Comparison of ENCODE assay signal across 8 cellular contexts in the genomic region with DNA sequence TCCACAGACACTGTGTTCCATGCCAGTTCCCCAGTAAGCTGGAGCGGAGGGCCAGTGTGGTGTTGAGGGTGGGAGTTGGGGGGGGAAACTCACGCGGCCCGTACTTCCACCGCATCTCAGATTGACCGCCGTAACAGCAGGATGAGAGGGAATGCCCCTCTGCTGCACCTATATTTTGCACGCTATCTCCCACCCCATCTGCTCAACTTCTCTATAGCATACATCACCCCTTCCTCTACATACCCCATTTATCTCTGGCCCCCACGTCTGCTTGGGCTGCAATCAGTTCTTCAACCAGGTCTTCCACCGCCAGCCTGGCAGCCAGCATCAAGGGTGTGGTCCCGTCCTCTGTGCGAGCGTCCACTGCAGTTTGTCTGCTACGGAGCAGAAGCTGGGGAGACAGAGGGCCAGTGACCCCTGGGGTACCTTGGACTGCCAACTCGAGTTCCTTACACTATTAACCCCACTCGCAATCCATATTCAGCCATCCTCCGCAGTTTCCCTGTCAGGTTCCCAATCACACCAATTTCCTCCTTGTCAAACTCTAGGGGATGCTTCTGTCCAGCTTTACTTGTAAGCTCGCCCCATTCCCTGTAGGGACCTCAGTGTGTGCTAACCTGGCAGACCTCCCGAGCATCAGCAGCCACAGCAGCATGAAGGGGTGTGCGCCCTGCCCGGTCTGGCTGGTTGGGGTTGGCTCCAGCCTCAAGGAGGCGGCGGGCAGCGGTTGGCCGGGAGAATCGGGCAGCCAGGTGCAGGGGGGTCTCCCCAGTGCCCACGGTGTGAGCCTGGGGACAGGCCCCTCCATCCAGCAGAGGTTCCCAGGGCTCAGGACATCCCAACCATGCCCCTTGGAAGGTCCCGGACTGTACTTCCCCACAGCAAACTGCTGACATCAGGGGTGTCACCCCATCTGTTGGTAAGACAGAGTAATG. TPM values are rescaled to one million over a fixed set of nuclear protein-coding genes. Genes with fewer than 3 reads are reported as not detected.
A peak's percentile ranks its signal among the peaks of the same experiment; 100 is the strongest.
DNase-seq lines count a peak whose midpoint lies in the region; ATAC-seq and TF ChIP-seq lines count a peak whose summit lies in the region.

No MANE protein-coding gene starts in this region.

- H4K20me1 ChIP-seq in GM23248 (ENCODE audit: insufficient read depth) (no peaks in the 10 kb centered on the region), neural cell (ENCODE audit: insufficient read depth) (no peaks in the 10 kb centered on the region)

- H3K4me3 ChIP-seq in GM23248 = peak overlapping the region; percentile 82
- H3K4me3 ChIP-seq in esophagus muscularis mucosa = peak overlapping the region; percentile 65 to 95 (median 78)
- peak overlapping the region; percentile 82 for H3K4me3 ChIP-seq in neural cell (ENCODE audit: low read length)

- 19 to 25% methylated on average over 23 to 28 of the region's 28 CpGs for WGBS in GM23248 (ENCODE audit: low coverage in 1 of 2, low lambda C conversion rate in 2 of 2, missing lambda C conversion rate in 2 of 2), 2 experiments
- WGBS in esophagus muscularis mucosa = 25% methylated on average over 25 of the region's 28 CpGs

- TF ChIP-seq EP300 in esophagus muscularis mucosa (IDR thresholded peaks at IDR 0.05) (no peak), neural cell (conservative IDR thresholded peaks at IDR 0.05; ENCODE audit: poor library complexity, severe bottlenecking) (no peak)

- in situ Hi-C loops in GM23248 (cut with MboI) = no loop called here

- H3K9ac ChIP-seq in GM23248 (peak overlapping the region; percentile 97), neural cell (ENCODE audit: low read length) (peak overlapping the region; percentile 100)

- H3K9me2 ChIP-seq in GM23248 (ENCODE audit: insufficient read depth) (no peaks in the 10 kb centered on the region), neural cell (ENCODE audit: insufficient read depth, low read length) (no peaks in the 10 kb centered on the region)

- intact Hi-C loops in esophagus muscularis mucosa (cut with DNase I) = loop anchor here (5.0 kb wide), 2 partner anchors 45 to 780 kb away; no protein-coding TSS in a partner anchor

- H3F3A ChIP-seq in GM23248 (ENCODE audit: insufficient read depth) (peaks cover 13% of the 10 kb centered on the region), neural cell (ENCODE audit: insufficient read depth, low read length, poor library complexity, severe bottlenecking) (peaks cover 5% of the 10 kb centered on the region)

- H3K79me2 ChIP-seq in GM23248 (ENCODE audit: insufficient read depth) (no peaks in the 10 kb centered on the region), neural cell (replicated peaks; ENCODE audit: insufficient read depth, low read length) (no peaks in the 10 kb centered on the region)

- H3K36me3 ChIP-seq in GM23248 (ENCODE audit: low read depth) (no peaks in the 10 kb centered on the region), esophagus muscularis mucosa (peaks cover 0 to 36% (median 0%) of the 10 kb centered on the region in 4 donors), neural cell (ENCODE audit: insufficient read depth, low read length) (no peaks in the 10 kb centered on the region)

- DNase-seq in GM23248 (peak; percentile 45), esophagus muscularis mucosa (ENCODE audit: extremely low spot score) (no peak), HuH-7 (ENCODE audit: low spot score) (no peak), HCEC 1CT (no peak), putamen (ENCODE audit: low spot score) (no peak)
- DNase-seq in NK-92 treated with Interleukin-12 subunit alpha and Interleukin-12 subunit beta, amount 100 ng/mL, for 24 hours (lab: John Stamatoyannopoulos, UW) = no peak

- H3K4me1 ChIP-seq in GM23248 (ENCODE audit: insufficient read depth) (peaks cover 25% of the 10 kb centered on the region), esophagus muscularis mucosa (peaks cover 32 to 42% (median 35%) of the 10 kb centered on the region in 4 donors)

- H3K27me3 ChIP-seq in GM23248 (replicated peaks; ENCODE audit: insufficient read depth) (no peaks in the 10 kb centered on the region), esophagus muscularis mucosa (peaks cover 0 to 15% (median 0%) of the 10 kb centered on the region in 4 donors), neural cell (ENCODE audit: insufficient read depth, low read depth, low read length) (no peaks in the 10 kb centered on the region)

- H3K9me3 ChIP-seq in GM23248 (ENCODE audit: low read depth) (no peaks in the 10 kb centered on the region), esophagus muscularis mucosa (no peaks in the 10 kb centered on the region), neural cell (ENCODE audit: low read length) (no peaks in the 10 kb centered on the region)

- TF ChIP-seq RAD21 in neural cell (conservative IDR thresholded peaks at IDR 0.05) = no peak

- TF ChIP-seq CTCF in esophagus muscularis mucosa (IDR thresholded peaks at IDR 0.05) (no peak), neural cell (IDR thresholded peaks at IDR 0.05; ENCODE audit: poor library complexity, severe bottlenecking) (no peak)

- H3K4me2 ChIP-seq in GM23248 (ENCODE audit: unreplicated experiment) = peak overlapping the region; percentile 81
- H3K4me2 ChIP-seq in neural cell (ENCODE audit: low read length) = peak overlapping the region; percentile 98

- no peak for TF ChIP-seq POLR2A in esophagus muscularis mucosa (IDR thresholded peaks at IDR 0.05; ENCODE audit: low read depth)

- ATAC-seq in SK-N-SH treated with all-trans-retinoic acid at 6 μM for 48 hours = no peak

- H2AFZ ChIP-seq in GM23248 (peak overlapping the region; percentile 62), neural cell (ENCODE audit: low read depth, low read length) (peak overlapping the region; percentile 40)

- H3K27ac ChIP-seq in GM23248 (peak overlapping the region; percentile 97), esophagus muscularis mucosa (replicated peaks in 1 of 4) (peak overlapping the region; percentile 94 to 100 (median 96)), neural cell (ENCODE audit: low read length) (peak overlapping the region; percentile 100)

TF ChIP-seq in SK-N-SH treated with all-trans-retinoic acid at 6 μM for 48 hours, 23 proteins besides CTCF, POLR2A, EP300 and RAD21 (continues in another document):
- TF ChIP-seq ISL1 (CRISPR knock-in tag; IDR thresholded peaks at IDR 0.05) = no peak
- no peak; the same call in 1 of the 2 replicates for TF ChIP-seq ZNF8 (CRISPR knock-in tag; IDR thresholded peaks at IDR 0.05)
- 0 out of 2 replicates have a peak, but pooled peaks have one; percentile 1 for TF ChIP-seq ZC3H10 (CRISPR knock-in tag; IDR thresholded peaks at IDR 0.05)
- TF ChIP-seq PPARA (CRISPR knock-in tag; IDR thresholded peaks at IDR 0.05; ENCODE audit: borderline replicate concordance) = no peak
- no peak for TF ChIP-seq CSDC2 (CRISPR knock-in tag; IDR thresholded peaks at IDR 0.05)
- no peak for TF ChIP-seq OSR1 (CRISPR knock-in tag; IDR thresholded peaks at IDR 0.05)
- no peak for TF ChIP-seq ZNF565 (CRISPR knock-in tag; conservative IDR thresholded peaks at IDR 0.05; ENCODE audit: low read depth)

TF ChIP-seq in neural cell, 6 proteins besides CTCF, POLR2A, EP300 and RAD21 (continues in another document):
- no peak for TF ChIP-seq SMC3 (conservative IDR thresholded peaks at IDR 0.05; ENCODE audit: poor library complexity)
- TF ChIP-seq TAF1 (IDR thresholded peaks at IDR 0.05; ENCODE audit: low read depth) = no peak
- no peak for TF ChIP-seq EZH2 (IDR thresholded peaks at IDR 0.05; ENCODE audit: borderline replicate concordance, insufficient read depth, low read length, poor library complexity, severe bottlenecking)

RNA-seq across cellular contexts. Expression of gene GPSM3, which starts 4.5 kb away (rescaled TPM):
- total RNA-seq in GM23248 (2014; rRNA removed; shearing (Covaris generic)) = 5.4 and 7.7 TPM in 2 replicates
- polyA plus RNA-seq in GM23248 (2016; fragmentation: Nextera tagmentation; extraction: Ambion mirVana) (6.8 and 7.3 TPM in 2 replicates), neural cell (0.88 and 1.2 TPM in 2 replicates)
- total RNA-seq in esophagus muscularis mucosa = 10 to 100 TPM in 1 of 4 donors, 1 to 10 TPM in 3; 5.7 to 17.4 (median 8.6) TPM
- polyA minus RNA-seq in neural cell = not detected in 2 replicates

RNA-seq across cellular contexts. Expression of gene PBX2, which starts 6.9 kb away (rescaled TPM):
- 25.4 and 27.6 TPM in 2 replicates for total RNA-seq in GM23248 (2014; rRNA removed; shearing (Covaris generic))
- polyA plus RNA-seq in GM23248 (2016; fragmentation: Nextera tagmentation; extraction: Ambion mirVana) = 2.6 and 3.1 TPM in 2 replicates
- total RNA-seq in esophagus muscularis mucosa = 10 to 100 TPM; 43.6 to 95.9 (median 59.3) TPM
- polyA plus RNA-seq in neural cell = 53.2 and 78.7 TPM in 2 replicates
- polyA minus RNA-seq in neural cell = 83.3 and 91.3 TPM in 2 replicates

RNA-seq across cellular contexts. Expression of gene AGER, which starts 12.9 kb away (rescaled TPM):
- total RNA-seq in GM23248 (2014; rRNA removed; shearing (Covaris generic)) = 0.22 TPM in 1 of 2 replicates, not detected in the other
- polyA plus RNA-seq in GM23248 (2016; fragmentation: Nextera tagmentation; extraction: Ambion mirVana) (1.2 and 1.4 TPM in 2 replicates), neural cell (7.2 and 7.5 TPM in 2 replicates)
- 1 to 10 TPM in 3 of 4 donors, under 1 TPM in 1; 0.83 to 5.9 (median 3.8) TPM for total RNA-seq in esophagus muscularis mucosa
- 0.49 and 1.0 TPM in 2 replicates for polyA minus RNA-seq in neural cell

RNA-seq across cellular contexts. Expression of gene RNF5, which starts 18.7 kb away (rescaled TPM):
- total RNA-seq in GM23248 (2014; rRNA removed; shearing (Covaris generic)) = 48.1 and 48.2 TPM in 2 replicates
- polyA plus RNA-seq in GM23248 (2016; fragmentation: Nextera tagmentation; extraction: Ambion mirVana) = 58.8 and 63.2 TPM in 2 replicates
- 10 to 100 TPM; 76.2 to 91.4 (median 88.5) TPM for total RNA-seq in esophagus muscularis mucosa
- 342 and 369 TPM in 2 replicates for polyA plus RNA-seq in neural cell
- polyA minus RNA-seq in neural cell = 130 and 154 TPM in 2 replicates

RNA-seq across cellular contexts. Expression of gene AGPAT1, which starts 21.1 kb away (rescaled TPM):
- 57.2 and 71.2 TPM in 2 replicates for total RNA-seq in GM23248 (2014; rRNA removed; shearing (Covaris generic))
- polyA plus RNA-seq in GM23248 (2016; fragmentation: Nextera tagmentation; extraction: Ambion mirVana) (36.9 and 39.7 TPM in 2 replicates), neural cell (24.7 and 28.4 TPM in 2 replicates)
- total RNA-seq in esophagus muscularis mucosa = 10 to 100 TPM; 52.7 to 76.7 (median 68.9) TPM
- polyA minus RNA-seq in neural cell = 25.1 and 29.4 TPM in 2 replicates
